16 cellular contexts compared by ENCODE assay signal in the genomic region with DNA sequence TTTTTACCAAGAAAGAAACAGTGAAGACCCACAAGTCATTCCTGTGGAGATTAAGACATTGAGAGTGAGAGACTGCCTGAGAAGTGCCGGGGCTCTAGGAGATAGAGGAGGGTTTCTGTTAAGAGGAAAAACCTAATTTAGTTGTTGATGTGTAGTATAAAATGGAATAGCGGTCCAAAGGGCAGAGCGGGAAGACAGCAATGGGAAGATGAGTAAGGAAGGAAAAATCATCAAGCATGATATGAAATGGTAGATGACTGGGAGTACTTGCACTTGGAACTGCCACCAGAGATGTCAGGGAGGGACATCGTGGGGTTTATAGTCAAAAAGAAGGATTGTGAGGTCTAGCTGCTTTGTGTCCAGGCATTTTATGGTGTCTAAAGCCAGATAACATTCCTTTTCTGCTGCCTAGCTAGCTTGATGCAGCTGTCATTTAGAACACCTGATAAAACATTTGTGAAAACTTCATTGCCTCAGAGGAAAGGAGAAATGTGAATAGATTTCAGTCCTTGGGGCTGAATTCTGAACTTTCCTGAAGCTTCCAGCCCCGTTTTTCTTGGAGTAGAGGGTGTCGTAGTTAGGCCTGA. TPM values are rescaled to one million over a fixed set of nuclear protein-coding genes. Genes with fewer than 3 reads are reported as not detected.
A peak's percentile ranks its signal among the peaks of the same experiment; 100 is the strongest.
DNase-seq lines count a peak whose midpoint lies in the region; ATAC-seq and TF ChIP-seq lines count a peak whose summit lies in the region.
"Had no signal": no experiment of that assay in that cellular context is flagged by ENCODE, and none has a peak within 500 bp of the region (broad histone marks: within the 10 kb centered on the region; RNA-seq: fewer than 3 reads in every experiment).

No MANE protein-coding gene starts in this region.

- no peak overlapping the region for H3K4me3 Mint-ChIP-seq in activated CD4-positive, alpha-beta T cell treated with anti-CD3 and anti-CD28 coated beads for 36 hours
- H3K4me3 Mint-ChIP-seq in CD8-positive, alpha-beta T cell, result no peak overlapping the region
- H3K4me3 Mint-ChIP-seq in activated naive CD8-positive, alpha-beta T cell treated with anti-CD3 and anti-CD28 coated beads for 36 hours, result no peak overlapping the region
- no peak overlapping the region for H3K4me3 Mint-ChIP-seq in natural killer cell
- H3K4me3 Mint-ChIP-seq: activated CD8-positive, alpha-beta memory T cell treated with anti-CD3 and anti-CD28 coated beads, Interleukin-2, amount 10 ng/mL, durations not matched to agents 7 days and 5 days had no signal

- no peaks in the 10 kb centered on the region for H3K9me3 ChIP-seq in CD8-positive, alpha-beta T cell (ENCODE audit: low read length)
- H3K9me3 ChIP-seq: BE2C, heart left ventricle had no signal

- no peaks in the 10 kb centered on the region for H3K4me1 ChIP-seq in CD8-positive, alpha-beta T cell (ENCODE audit: insufficient read depth, low read length)
- H3K4me1 ChIP-seq: parathyroid adenoma had no signal

- no peak for DNase-seq in activated CD4-positive, alpha-beta T cell treated with anti-CD3 and anti-CD28 coated beads for 36 hours
- DNase-seq in activated CD4-positive, alpha-beta T cell treated with anti-CD3 and anti-CD28 coated beads, Interleukin-2, amount 50 U/mL, for 1 hour, result no peak
- DNase-seq in CD8-positive, alpha-beta T cell, result no peak
- no peak for DNase-seq in activated naive CD8-positive, alpha-beta T cell treated with anti-CD3 and anti-CD28 coated beads for 36 hours
- DNase-seq in natural killer cell, result no peak
- no peak for DNase-seq in SHP77 treated with DMSO at 0.1 percent for 48 hours (lab: John Stamatoyannopoulos, UW)
- DNase-seq: activated CD8-positive, alpha-beta memory T cell treated with anti-CD3 and anti-CD28 coated beads, Interleukin-2, amount 10 ng/mL, durations not matched to agents 7 days and 5 days; activated gamma-delta T cell; BE2C; heart left ventricle; NCI-H69; Right ventricle myocardium superior; stimulated activated CD4-positive, alpha-beta T cell treated with anti-CD3 and anti-CD28 coated beads, Interleukin-2, amount 100 ng/mL, for 24 hours had no signal

- POLR2A ChIA-PET in activated CD4-positive, alpha-beta T cell treated with anti-CD3 and anti-CD28 coated beads for 36 hours (lab: Charles Lee), result no interaction called here
- POLR2A ChIA-PET in CD8-positive, alpha-beta T cell (lab: Charles Lee), result no interaction called here

- no peaks in the 10 kb centered on the region for H3K27me3 ChIP-seq in CD8-positive, alpha-beta T cell (ENCODE audit: insufficient read depth, low read length)
- H3K27me3 ChIP-seq: BE2C, heart left ventricle had no signal

- TF ChIP-seq CTCF in CD8-positive, alpha-beta T cell (IDR thresholded peaks at IDR 0.05), result no peak
- TF ChIP-seq CTCF in natural killer cell (IDR thresholded peaks at IDR 0.05), result no peak

- H3K27me3 Mint-ChIP-seq in activated CD4-positive, alpha-beta T cell treated with anti-CD3 and anti-CD28 coated beads for 36 hours, result no peaks in the 10 kb centered on the region
- H3K27me3 Mint-ChIP-seq in CD8-positive, alpha-beta T cell (ENCODE audit: low read depth), result no peaks in the 10 kb centered on the region
- H3K27me3 Mint-ChIP-seq in activated naive CD8-positive, alpha-beta T cell treated with anti-CD3 and anti-CD28 coated beads for 36 hours, result no peaks in the 10 kb centered on the region
- H3K27me3 Mint-ChIP-seq in natural killer cell (ENCODE audit: low read depth in 2 of 2), result no peaks in the 10 kb centered on the region
- H3K27me3 Mint-ChIP-seq: activated CD8-positive, alpha-beta memory T cell treated with anti-CD3 and anti-CD28 coated beads, Interleukin-2, amount 10 ng/mL, durations not matched to agents 7 days and 5 days had no signal

- peak overlapping the region; percentile 49 for H3K27ac Mint-ChIP-seq in activated CD4-positive, alpha-beta T cell treated with anti-CD3 and anti-CD28 coated beads for 36 hours
- H3K27ac Mint-ChIP-seq in CD8-positive, alpha-beta T cell, result peak overlapping the region; percentile 38
- peak overlapping the region; percentile 2 for H3K27ac Mint-ChIP-seq in activated naive CD8-positive, alpha-beta T cell treated with anti-CD3 and anti-CD28 coated beads for 36 hours
- peak overlapping the region; percentile 17 to 54 for H3K27ac Mint-ChIP-seq in natural killer cell
- H3K27ac Mint-ChIP-seq: activated CD8-positive, alpha-beta memory T cell treated with anti-CD3 and anti-CD28 coated beads, Interleukin-2, amount 10 ng/mL, durations not matched to agents 7 days and 5 days had no signal

- no peak overlapping the region for H3K4me3 ChIP-seq in CD8-positive, alpha-beta T cell (ENCODE audit: low read depth, low read length)
- H3K4me3 ChIP-seq: heart left ventricle had no signal

- CTCF ChIA-PET in activated CD4-positive, alpha-beta T cell treated with anti-CD3 and anti-CD28 coated beads for 36 hours (lab: Charles Lee), result interaction anchor here (0.6 to 0.7 kb wide), 2 partner anchors 52 to 212 kb away, joined by 3 to 4 read pairs; no protein-coding TSS in a partner anchor
- CTCF ChIA-PET in CD8-positive, alpha-beta T cell (lab: Charles Lee), result no interaction called here

- H3K27ac ChIP-seq in CD8-positive, alpha-beta T cell (ENCODE audit: low read depth, low read length), result no peak overlapping the region
- H3K27ac ChIP-seq: heart left ventricle, parathyroid adenoma had no signal

- H3K36me3 ChIP-seq in CD8-positive, alpha-beta T cell (ENCODE audit: insufficient read depth, low read length), result peaks cover 41% of the 10 kb centered on the region

- H3K9me3 Mint-ChIP-seq in activated CD4-positive, alpha-beta T cell treated with anti-CD3 and anti-CD28 coated beads for 36 hours (ENCODE audit: low read depth), result no peaks in the 10 kb centered on the region
- H3K9me3 Mint-ChIP-seq in CD8-positive, alpha-beta T cell, result no peaks in the 10 kb centered on the region
- H3K9me3 Mint-ChIP-seq in activated naive CD8-positive, alpha-beta T cell treated with anti-CD3 and anti-CD28 coated beads for 36 hours, result no peaks in the 10 kb centered on the region
- no peaks in the 10 kb centered on the region for H3K9me3 Mint-ChIP-seq in natural killer cell

- ATAC-seq in activated CD4-positive, alpha-beta T cell treated with anti-CD3 and anti-CD28 coated beads for 36 hours, result no peak
- no peak for ATAC-seq in CD8-positive, alpha-beta T cell
- ATAC-seq in natural killer cell (no peak), GM21367 (IDR thresholded peaks at IDR 0.05; ENCODE audit: unreplicated experiment) (no peak), GM19324 (IDR thresholded peaks at IDR 0.05; ENCODE audit: low FRiP score, unreplicated experiment) (no peak)
- ATAC-seq: activated CD8-positive, alpha-beta memory T cell treated with anti-CD3 and anti-CD28 coated beads, Interleukin-2, amount 10 ng/mL, durations not matched to agents 7 days and 5 days; heart left ventricle had no signal

- peaks cover 10% of the 10 kb centered on the region for H3K4me1 Mint-ChIP-seq in activated CD4-positive, alpha-beta T cell treated with anti-CD3 and anti-CD28 coated beads for 36 hours
- peaks cover 17% of the 10 kb centered on the region for H3K4me1 Mint-ChIP-seq in CD8-positive, alpha-beta T cell (ENCODE audit: low read depth)
- H3K4me1 Mint-ChIP-seq in activated naive CD8-positive, alpha-beta T cell treated with anti-CD3 and anti-CD28 coated beads for 36 hours, result peaks cover 7% of the 10 kb centered on the region
- H3K4me1 Mint-ChIP-seq in natural killer cell, result peaks cover 15 to 21% of the 10 kb centered on the region in 2 donors
- H3K4me1 Mint-ChIP-seq: activated CD8-positive, alpha-beta memory T cell treated with anti-CD3 and anti-CD28 coated beads, Interleukin-2, amount 10 ng/mL, durations not matched to agents 7 days and 5 days had no signal

- peaks cover 43% of the 10 kb centered on the region for H3K36me3 Mint-ChIP-seq in activated CD4-positive, alpha-beta T cell treated with anti-CD3 and anti-CD28 coated beads for 36 hours (ENCODE audit: low read depth)
- H3K36me3 Mint-ChIP-seq in CD8-positive, alpha-beta T cell, result peaks cover 87% of the 10 kb centered on the region
- peaks cover 32% of the 10 kb centered on the region for H3K36me3 Mint-ChIP-seq in activated naive CD8-positive, alpha-beta T cell treated with anti-CD3 and anti-CD28 coated beads for 36 hours
- H3K36me3 Mint-ChIP-seq in natural killer cell, result peaks cover 22% of the 10 kb centered on the region

- intact Hi-C loops in activated CD4-positive, alpha-beta T cell treated with anti-CD3 and anti-CD28 coated beads for 36 hours (cut with DNase I, micrococcal nuclease), result loop anchor here in 1 of 2 experiments (5.0 kb wide), 1 partner anchor 39 kb away; no protein-coding TSS in a partner anchor
- intact Hi-C loops in CD8-positive, alpha-beta T cell (cut with DNase I, micrococcal nuclease), result no loop called here
- intact Hi-C loops in natural killer cell (cut with micrococcal nuclease), result no loop called here

RNA-seq across cellular contexts. Expression of a gene that starts 20.1 kb away (rescaled TPM):
- 10 to 100 TPM; 31.2 to 31.6 TPM for total RNA-seq in activated CD4-positive, alpha-beta T cell treated with anti-CD3 and anti-CD28 coated beads for 36 hours
- total RNA-seq in CD8-positive, alpha-beta T cell, result 10 to 100 TPM; 24.2 to 24.4 TPM
- total RNA-seq in activated naive CD8-positive, alpha-beta T cell treated with anti-CD3 and anti-CD28 coated beads for 36 hours, result 10 to 100 TPM; 23.5 to 23.7 TPM
- total RNA-seq in natural killer cell, result 10 to 100 TPM; 47.1 to 62.6 (median 55.2) TPM

RNA-seq across cellular contexts. Expression of a gene that starts 57.8 kb away (rescaled TPM):
- 100 to 1,000 TPM in 1 of 2 experiments, 10 to 100 TPM in 1; 95.6 to 115 TPM for total RNA-seq in activated CD4-positive, alpha-beta T cell treated with anti-CD3 and anti-CD28 coated beads for 36 hours
- 100 to 1,000 TPM; 166 to 178 TPM for total RNA-seq in CD8-positive, alpha-beta T cell
- 100 to 1,000 TPM; 102 to 108 TPM for total RNA-seq in activated naive CD8-positive, alpha-beta T cell treated with anti-CD3 and anti-CD28 coated beads for 36 hours
- total RNA-seq in natural killer cell, result 100 to 1,000 TPM; 180 to 185 (median 182) TPM
